Comparison of ENCODE assay signal across 1 cellular context in genomic region chr9:122356627-122357026, GRCh38.
TF ChIP-seq lines count a peak whose summit lies in the region.

No MANE protein-coding gene starts in this region.

TF ChIP-seq in HepG2, 621 proteins besides CTCF, POLR2A, EP300 and RAD21:
- TF ChIP-seq ZBED4 (CRISPR knock-in tag; IDR thresholded peaks at IDR 0.05; ENCODE audit: borderline replicate concordance) = no peak
- TF ChIP-seq FOXO1 (CRISPR knock-in tag; IDR thresholded peaks at IDR 0.05) = no peak
- no peak for TF ChIP-seq ZUFSP (CRISPR knock-in tag; IDR thresholded peaks at IDR 0.05; ENCODE audit: borderline replicate concordance)
- TF ChIP-seq ZIK1 (CRISPR knock-in tag; IDR thresholded peaks at IDR 0.05; ENCODE audit: borderline replicate concordance, low read depth) = no peak
- TF ChIP-seq KAT2B (IDR thresholded peaks at IDR 0.05; ENCODE audit: borderline replicate concordance, low read depth, low read length) = no peak
- no peak for TF ChIP-seq NFRKB (IDR thresholded peaks at IDR 0.05)
- no peak for TF ChIP-seq GFI1 (CRISPR knock-in tag; IDR thresholded peaks at IDR 0.05; ENCODE audit: borderline replicate concordance)
- TF ChIP-seq ZNF337 (CRISPR knock-in tag; IDR thresholded peaks at IDR 0.05; ENCODE audit: borderline replicate concordance, low read depth) = no peak
- TF ChIP-seq ESRRA (CRISPR knock-in tag; IDR thresholded peaks at IDR 0.05; ENCODE audit: low read depth) = no peak
- no peak for TF ChIP-seq IRF1 (CRISPR knock-in tag; IDR thresholded peaks at IDR 0.05; ENCODE audit: low read depth)
- no peak for TF ChIP-seq ATF2 (CRISPR knock-in tag; IDR thresholded peaks at IDR 0.05)
- no peak for TF ChIP-seq ZFP36 (IDR thresholded peaks at IDR 0.05; ENCODE audit: borderline replicate concordance, low read depth, low read length, partially characterized antibody)
- no peak for TF ChIP-seq ZBTB42 (CRISPR knock-in tag; IDR thresholded peaks at IDR 0.05)
- no peak for TF ChIP-seq CENPT (CRISPR knock-in tag; IDR thresholded peaks at IDR 0.05; ENCODE audit: low read depth)
